In genomic region chr15:89775815-89776214, GRCh38 we compare ENCODE assay signal across 1 cellular context.
TF ChIP-seq lines count a peak whose summit lies in the region.

No MANE protein-coding gene starts in this region.

TF ChIP-seq in K562, 482 proteins besides CTCF, POLR2A, EP300 and RAD21:
- no peak for TF ChIP-seq MYC (IDR thresholded peaks at IDR 0.05; ENCODE audit: low read depth, low read length)
- peak; percentile 30; the same call in 1 of the 2 replicates for TF ChIP-seq MYC (CRISPR knock-in tag; IDR thresholded peaks at IDR 0.05; ENCODE audit: borderline replicate concordance, low read depth)
- TF ChIP-seq TEAD1 (CRISPR knock-in tag; IDR thresholded peaks at IDR 0.05): no peak
- TF ChIP-seq SRF (CRISPR knock-in tag; IDR thresholded peaks at IDR 0.05): 0 out of 4 replicates have a peak, but pooled peaks of 1 of the 2 experiments have one; percentile 7
